ENCODE assay signal across 1 cellular context in genomic region chr19:1264801-1265610, GRCh38.
A peak's percentile ranks its signal among the peaks of the same experiment; 100 is the strongest.
TF ChIP-seq lines count a peak whose summit lies in the region.

No MANE protein-coding gene starts in this region.

TF ChIP-seq in GM12878, 131 proteins besides CTCF, POLR2A, EP300 and RAD21 (continued from another document and continues in another):
- TF ChIP-seq HSF1 (IDR thresholded peaks at IDR 0.05; ENCODE audit: low read depth, low read length) (no peak), ATF2 (IDR thresholded peaks at IDR 0.05; ENCODE audit: low read length) (no peak), ETV6 (conservative IDR thresholded peaks at IDR 0.05 in 1 of 2, IDR thresholded peaks at IDR 0.05 in 1 of 2; ENCODE audit: borderline replicate concordance in 1 of 2, low read depth in 1 of 2) (no peak), ATF7 (IDR thresholded peaks at IDR 0.05; ENCODE audit: low read depth) (0 out of 2 replicates have a peak, but pooled peaks have one; percentile 38), E4F1 (IDR thresholded peaks at IDR 0.05; ENCODE audit: borderline replicate concordance, partially characterized antibody) (no peak), BCL11A (IDR thresholded peaks at IDR 0.05; ENCODE audit: low read depth, low read length) (no peak), NRF1 (conservative IDR thresholded peaks at IDR 0.05; ENCODE audit: low read depth, low read length) (no peak), POU2F2 (IDR thresholded peaks at IDR 0.05; ENCODE audit: borderline replicate concordance, low read depth, low read length) (no peak), RELB (IDR thresholded peaks at IDR 0.05; ENCODE audit: low read depth) (peak; percentile 63), CBX3 (IDR thresholded peaks at IDR 0.05; ENCODE audit: borderline replicate concordance, low read depth) (no peak), CBFB (IDR thresholded peaks at IDR 0.05; ENCODE audit: low read depth) (no peak), ZBTB33 (IDR thresholded peaks at IDR 0.05) (no peak), SMAD5 (IDR thresholded peaks at IDR 0.05; ENCODE audit: low read depth) (no peak), RCOR1 (conservative IDR thresholded peaks at IDR 0.05; ENCODE audit: low read depth, low read length) (no peak), EZH2 (IDR thresholded peaks at IDR 0.05; ENCODE audit: borderline replicate concordance, control insufficient read depth, low read depth, low read length) (no peak), SMAD1 (IDR thresholded peaks at IDR 0.05; ENCODE audit: low read depth, partially characterized antibody) (no peak), IKZF2 (IDR thresholded peaks at IDR 0.05) (no peak), YY1 (IDR thresholded peaks at IDR 0.05; ENCODE audit: low read depth, low read length) (peak; percentile 13; the same call in 1 of the 2 replicates), PAX5 (IDR thresholded peaks at IDR 0.05; ENCODE audit: borderline replicate concordance, low read depth, low read length) (peak; percentile 95; the same call in 1 of the 2 replicates), KLF5 (IDR thresholded peaks at IDR 0.05; ENCODE audit: partially characterized antibody) (no peak), ZBTB11 (CRISPR knock-in tag; IDR thresholded peaks at IDR 0.05) (no peak), EGR1 (IDR thresholded peaks at IDR 0.05; ENCODE audit: borderline replicate concordance in 1 of 2, low read depth in 2 of 2, low read length in 2 of 2) (no peak), ATF3 (IDR thresholded peaks at IDR 0.05; ENCODE audit: borderline replicate concordance, extremely low read depth, low read depth, low read length) (no peak), BRCA1 (IDR thresholded peaks at IDR 0.05; ENCODE audit: low read depth, low read length) (no peak), POLR2AphosphoS2 (IDR thresholded peaks at IDR 0.05; ENCODE audit: low read depth, low read length) (no peak), ELK1 (IDR thresholded peaks at IDR 0.05; ENCODE audit: low read depth, low read length) (no peak), HDGF (IDR thresholded peaks at IDR 0.05) (peak; percentile 79; the same call in 1 of the 2 replicates), FOXM1 (IDR thresholded peaks at IDR 0.05; ENCODE audit: low read depth, low read length) (no peak), EED (IDR thresholded peaks at IDR 0.05; ENCODE audit: low read depth) (no peak; the same call in 1 of the 2 replicates), NFYA (IDR thresholded peaks at IDR 0.05; ENCODE audit: borderline replicate concordance, low read depth, low read length) (no peak), YBX1 (IDR thresholded peaks at IDR 0.05) (no peak), PML (IDR thresholded peaks at IDR 0.05; ENCODE audit: low read length) (no peak), ZNF384 (IDR thresholded peaks at IDR 0.05; ENCODE audit: borderline replicate concordance, low read depth, low read length) (no peak), ZNF207 (IDR thresholded peaks at IDR 0.05; ENCODE audit: borderline replicate concordance) (no peak; the same call in 1 of the 2 replicates), IRF3 (IDR thresholded peaks at IDR 0.05) (0 out of 2 replicates have a peak, but pooled peaks have one; percentile 21), PAX8 (IDR thresholded peaks at IDR 0.05) (no peak), ZNF687 (IDR thresholded peaks at IDR 0.05) (no peak; the same call in 1 of the 2 replicates), CBX5 (IDR thresholded peaks at IDR 0.05; ENCODE audit: low read depth) (no peak), ZNF622 (IDR thresholded peaks at IDR 0.05) (no peak), JUND (IDR thresholded peaks at IDR 0.05; ENCODE audit: low read depth, low read length) (no peak), RAD51 (IDR thresholded peaks at IDR 0.05) (no peak), HDAC2 (IDR thresholded peaks at IDR 0.05) (0 out of 2 replicates have a peak, but pooled peaks have one; percentile 48), TCF3 (IDR thresholded peaks at IDR 0.05; ENCODE audit: borderline replicate concordance, insufficient read depth, low read depth, low read length) (peak; percentile 69; the same call in 1 of the 2 replicates), JUNB (IDR thresholded peaks at IDR 0.05) (no peak), GATAD2B (conservative IDR thresholded peaks at IDR 0.05; ENCODE audit: low read depth) (peak; percentile 56; the same call in 1 of the 2 replicates)
